ENCODE assay signal across 10 cellular contexts in genomic region chr2:73235315-73236028, GRCh38. TPM values are rescaled to one million over a fixed set of nuclear protein-coding genes. Genes with fewer than 3 reads are reported as not detected.
DNase-seq lines count a peak whose midpoint lies in the region; ATAC-seq, FAIRE-seq and TF ChIP-seq lines count a peak whose summit lies in the region.
"Had no signal": no experiment of that assay in that cellular context is flagged by ENCODE, and none has a peak within 500 bp of the region (broad histone marks: within the 10 kb centered on the region; RNA-seq: fewer than 3 reads in every experiment).

No MANE protein-coding gene starts in this region.

- dilution Hi-C loops in keratinocyte (cut with MboI; ENCODE audit: extremely low pct_ligation_motif_present, low sequenced_read_pairs) = no loop called here

- no peak for FAIRE-seq in keratinocyte (lab: Jason Lieb, UNC)
- FAIRE-seq: D721Med had no signal

- CTCF ChIA-PET in activated CD8-positive, alpha-beta memory T cell treated with anti-CD3 and anti-CD28 coated beads, Interleukin-2, amount 10 ng/mL, durations not matched to agents 7 days and 5 days (lab: Charles Lee) = interaction anchor here (0.9 to 7.2 kb wide), 5 partner anchors 10 to 58 kb away, joined by 3 to 56 read pairs (median 6); partner anchors contain the start of genes EGR4 and SMYD5

- no peak for TF ChIP-seq CTCF in keratinocyte (optimal IDR thresholded peaks at IDR 0.05 in 1 of 3, IDR thresholded peaks at IDR 0.05 in 1 of 3, conservative IDR thresholded peaks at IDR 0.05 in 1 of 3; ENCODE audit: extremely low read depth in 1 of 3, insufficient read depth in 2 of 3, low read length in 3 of 3)
- TF ChIP-seq CTCF in thoracic aorta (IDR thresholded peaks at IDR 0.05) = no peak

- H3K9me3 Mint-ChIP-seq in activated CD8-positive, alpha-beta memory T cell treated with anti-CD3 and anti-CD28 coated beads, Interleukin-2, amount 10 ng/mL, durations not matched to agents 7 days and 5 days (ENCODE audit: low read depth) = no peaks in the 10 kb centered on the region
- H3K9me3 Mint-ChIP-seq in activated naive CD4-positive, alpha-beta T cell treated with anti-CD3 and anti-CD28 coated beads, Interleukin-2, amount 50 U/mL, for 72 hours = no peaks in the 10 kb centered on the region

- DNase-seq in activated CD8-positive, alpha-beta memory T cell treated with anti-CD3 and anti-CD28 coated beads, Interleukin-2, amount 10 ng/mL, durations not matched to agents 7 days and 5 days = no peak
- DNase-seq in activated CD8-positive, alpha-beta memory T cell treated with anti-CD3 and anti-CD28 coated beads for 24 hours = no peak
- DNase-seq in activated naive CD4-positive, alpha-beta T cell treated with anti-CD3 and anti-CD28 coated beads, Interleukin-2, amount 50 U/mL, for 72 hours (ENCODE audit: low spot score in 2 of 2) = no peak
- DNase-seq in keratinocyte (ENCODE audit: low read depth, low spot score) = no peak
- DNase-seq in thoracic aorta (ENCODE audit: low spot score) = no peak
- no peak for DNase-seq in stimulated activated CD4-positive, alpha-beta T cell treated with anti-CD3 and anti-CD28 coated beads, Interleukin-4, amount 100 ng/mL, for 4 hours
- DNase-seq: MV-4-11 had no signal

- peaks cover 29% of the 10 kb centered on the region for H4K20me1 ChIP-seq in keratinocyte (ENCODE audit: control insufficient read depth, extremely low read depth, insufficient read depth, low read length)

- H3K9me1 ChIP-seq in keratinocyte (ENCODE audit: control insufficient read depth, extremely low read depth, insufficient read depth, low read length) = peaks cover 5% of the 10 kb centered on the region

- H3K36me3 ChIP-seq in keratinocyte (ENCODE audit: control insufficient read depth in 2 of 2, extremely low read depth in 1 of 2, insufficient read depth in 2 of 2, low read length in 2 of 2) (peaks cover 16 to 19% of the 10 kb centered on the region in 2 experiments), thoracic aorta (peaks cover 4% of the 10 kb centered on the region)

- peak overlapping the region; percentile 72 to 91 (median 79) for H3K4me3 ChIP-seq in keratinocyte (ENCODE audit: control insufficient read depth in 2 of 3, extremely low read depth in 1 of 3, insufficient read depth in 2 of 3, low read depth in 1 of 3, low read length in 3 of 3)
- H3K4me3 ChIP-seq in thoracic aorta = peak overlapping the region; percentile 97

- no peak for ATAC-seq in activated CD8-positive, alpha-beta memory T cell treated with anti-CD3 and anti-CD28 coated beads, Interleukin-2, amount 10 ng/mL, durations not matched to agents 7 days and 5 days
- no peak for ATAC-seq in activated naive CD4-positive, alpha-beta T cell treated with anti-CD3 and anti-CD28 coated beads, Interleukin-2, amount 50 U/mL, for 72 hours
- ATAC-seq in thoracic aorta (ENCODE audit: insufficient number of reproducible peaks, low FRiP score, low read depth) (no peak), HG03521 (IDR thresholded peaks at IDR 0.05; ENCODE audit: unreplicated experiment) (no peak), GM21529 (IDR thresholded peaks at IDR 0.05; ENCODE audit: unreplicated experiment) (no peak)

- H3K27me3 ChIP-seq in keratinocyte (ENCODE audit: control insufficient read depth, extremely low read depth, insufficient read depth, low read length) (no peaks in the 10 kb centered on the region), thoracic aorta (replicated peaks; ENCODE audit: insufficient read depth) (no peaks in the 10 kb centered on the region)

- H2AFZ ChIP-seq in keratinocyte (ENCODE audit: control insufficient read depth, low read length) = no peak overlapping the region

- peaks cover 13% of the 10 kb centered on the region for H3K36me3 Mint-ChIP-seq in activated CD8-positive, alpha-beta memory T cell treated with anti-CD3 and anti-CD28 coated beads, Interleukin-2, amount 10 ng/mL, durations not matched to agents 7 days and 5 days
- H3K36me3 Mint-ChIP-seq in activated naive CD4-positive, alpha-beta T cell treated with anti-CD3 and anti-CD28 coated beads, Interleukin-2, amount 50 U/mL, for 72 hours = peaks cover 30 to 33% of the 10 kb centered on the region in 2 donors

- H3K79me2 ChIP-seq in keratinocyte (ENCODE audit: control insufficient read depth, insufficient read depth, low read length) = peaks cover 63% of the 10 kb centered on the region

- peaks cover 33% of the 10 kb centered on the region for H3K4me1 ChIP-seq in keratinocyte (ENCODE audit: control insufficient read depth, extremely low read depth, insufficient read depth, low read length)
- H3K4me1 ChIP-seq in thoracic aorta (ENCODE audit: control insufficient read depth in 1 of 2, low read depth in 2 of 2) = peaks cover 8 to 34% of the 10 kb centered on the region in 2 donors

- no peaks in the 10 kb centered on the region for H3K9me3 ChIP-seq in keratinocyte (ENCODE audit: control insufficient read depth, low read depth, low read length)
- no peaks in the 10 kb centered on the region for H3K9me3 ChIP-seq in thoracic aorta

- H3K4me2 ChIP-seq in keratinocyte (ENCODE audit: control insufficient read depth, extremely low read depth, insufficient read depth, low read depth, low read length) = peak overlapping the region; percentile 95

- H3K27ac Mint-ChIP-seq in activated CD8-positive, alpha-beta memory T cell treated with anti-CD3 and anti-CD28 coated beads, Interleukin-2, amount 10 ng/mL, durations not matched to agents 7 days and 5 days = peak overlapping the region; percentile 89
- H3K27ac Mint-ChIP-seq in activated naive CD4-positive, alpha-beta T cell treated with anti-CD3 and anti-CD28 coated beads, Interleukin-2, amount 50 U/mL, for 72 hours = peak overlapping the region; percentile 88 to 97

- H3K27ac ChIP-seq in keratinocyte (ENCODE audit: control insufficient read depth, insufficient read depth, low read length) = peak overlapping the region; percentile 90
- H3K27ac ChIP-seq in thoracic aorta = no peak overlapping the region

- no peaks in the 10 kb centered on the region for H3K27me3 Mint-ChIP-seq in activated CD8-positive, alpha-beta memory T cell treated with anti-CD3 and anti-CD28 coated beads, Interleukin-2, amount 10 ng/mL, durations not matched to agents 7 days and 5 days

- H3K4me3 Mint-ChIP-seq in activated CD8-positive, alpha-beta memory T cell treated with anti-CD3 and anti-CD28 coated beads, Interleukin-2, amount 10 ng/mL, durations not matched to agents 7 days and 5 days = peak overlapping the region; percentile 88

- peak overlapping the region; percentile 85 for H3K9ac ChIP-seq in keratinocyte (ENCODE audit: control insufficient read depth, extremely low read depth, insufficient read depth, low read length)

- peaks cover 49% of the 10 kb centered on the region for H3K4me1 Mint-ChIP-seq in activated CD8-positive, alpha-beta memory T cell treated with anti-CD3 and anti-CD28 coated beads, Interleukin-2, amount 10 ng/mL, durations not matched to agents 7 days and 5 days

RNA-seq across cellular contexts. Expression of gene CCT7, which starts 1.4 kb away (rescaled TPM):
- total RNA-seq in activated CD8-positive, alpha-beta memory T cell treated with anti-CD3 and anti-CD28 coated beads, Interleukin-2, amount 10 ng/mL, durations not matched to agents 7 days and 5 days = 100 to 1,000 TPM; 362 to 449 TPM
- 100 to 1,000 TPM; 417 to 503 TPM for total RNA-seq in activated naive CD4-positive, alpha-beta T cell treated with anti-CD3 and anti-CD28 coated beads, Interleukin-2, amount 50 U/mL, for 72 hours
- polyA plus RNA-seq in keratinocyte = 329 to 378 TPM (median 357 TPM) in 3 replicates
- polyA plus RNA-seq in keratinocyte (2011; ENCODE audit: low read depth) = 432 TPM
- polyA plus RNA-seq in keratinocyte (2011; cell fraction: cytosol; rRNA removed) = 284 and 359 TPM in 2 replicates
- polyA plus RNA-seq in keratinocyte (2011; cell fraction: nucleus; rRNA removed) = 233 and 249 TPM in 2 replicates
- 225 and 369 TPM in 2 replicates for polyA plus RNA-seq in keratinocyte (2012; ENCODE audit: low replicate concordance)
- polyA minus RNA-seq in keratinocyte = 337 to 463 TPM (median 392 TPM) in 3 replicates
- polyA minus RNA-seq in keratinocyte (2011; cell fraction: cytosol; rRNA and poly(A)+ RNA removed) = 226 TPM
- polyA minus RNA-seq in keratinocyte (2011; cell fraction: nucleus; rRNA and poly(A)+ RNA removed) = 94.9 and 135 TPM in 2 replicates
- total RNA-seq in thoracic aorta = 100 to 1,000 TPM; 121 to 144 TPM

RNA-seq across cellular contexts. Expression of gene PRADC1, which starts 2.4 kb away (rescaled TPM):
- total RNA-seq in activated CD8-positive, alpha-beta memory T cell treated with anti-CD3 and anti-CD28 coated beads, Interleukin-2, amount 10 ng/mL, durations not matched to agents 7 days and 5 days = 10 to 100 TPM; 13.7 to 14.7 TPM
- total RNA-seq in activated naive CD4-positive, alpha-beta T cell treated with anti-CD3 and anti-CD28 coated beads, Interleukin-2, amount 50 U/mL, for 72 hours = 10 to 100 TPM; 11.5 to 24.7 TPM
- polyA plus RNA-seq in keratinocyte = 7.5 to 13.1 TPM (median 8.2 TPM) in 3 replicates
- 7.2 TPM for polyA plus RNA-seq in keratinocyte (2011; ENCODE audit: low read depth)
- 6.4 and 11.3 TPM in 2 replicates for polyA plus RNA-seq in keratinocyte (2011; cell fraction: cytosol; rRNA removed)
- polyA plus RNA-seq in keratinocyte (2011; cell fraction: nucleus; rRNA removed) = 2.8 and 3.4 TPM in 2 replicates
- 8.5 and 9.6 TPM in 2 replicates for polyA plus RNA-seq in keratinocyte (2012; ENCODE audit: low replicate concordance)
- polyA minus RNA-seq in keratinocyte = 2.6 to 10.7 TPM (median 7.1 TPM) in 3 replicates
- polyA minus RNA-seq in keratinocyte (2011; cell fraction: cytosol; rRNA and poly(A)+ RNA removed) = 11.3 TPM
- 1.3 and 1.4 TPM in 2 replicates for polyA minus RNA-seq in keratinocyte (2011; cell fraction: nucleus; rRNA and poly(A)+ RNA removed)
- 10 to 100 TPM; 19.9 to 24.5 TPM for total RNA-seq in thoracic aorta

RNA-seq across cellular contexts. Expression of gene SMYD5, which starts 21.4 kb away (rescaled TPM):
- total RNA-seq in activated CD8-positive, alpha-beta memory T cell treated with anti-CD3 and anti-CD28 coated beads, Interleukin-2, amount 10 ng/mL, durations not matched to agents 7 days and 5 days = 10 to 100 TPM; 17.0 to 26.8 TPM
- total RNA-seq in activated naive CD4-positive, alpha-beta T cell treated with anti-CD3 and anti-CD28 coated beads, Interleukin-2, amount 50 U/mL, for 72 hours = 10 to 100 TPM; 36.0 to 41.1 TPM
- polyA plus RNA-seq in keratinocyte = 18.6 to 24.2 TPM (median 19.8 TPM) in 3 replicates
- 4.0 TPM for polyA plus RNA-seq in keratinocyte (2011; ENCODE audit: low read depth)
- 17.1 and 17.4 TPM in 2 replicates for polyA plus RNA-seq in keratinocyte (2011; cell fraction: cytosol; rRNA removed)
- polyA plus RNA-seq in keratinocyte (2011; cell fraction: nucleus; rRNA removed) = 34.6 and 40.0 TPM in 2 replicates
- 17.6 and 25.3 TPM in 2 replicates for polyA plus RNA-seq in keratinocyte (2012; ENCODE audit: low replicate concordance)
- 14.3 to 52.1 TPM (median 34.3 TPM) in 3 replicates for polyA minus RNA-seq in keratinocyte
- 13.4 TPM for polyA minus RNA-seq in keratinocyte (2011; cell fraction: cytosol; rRNA and poly(A)+ RNA removed)
- polyA minus RNA-seq in keratinocyte (2011; cell fraction: nucleus; rRNA and poly(A)+ RNA removed) = 11.4 and 16.9 TPM in 2 replicates
- 10 to 100 TPM; 12.6 to 16.2 TPM for total RNA-seq in thoracic aorta

RNA-seq across cellular contexts. Expression of gene NOTO, which starts 33.1 kb away (rescaled TPM):
- not detected for total RNA-seq in activated CD8-positive, alpha-beta memory T cell treated with anti-CD3 and anti-CD28 coated beads, Interleukin-2, amount 10 ng/mL, durations not matched to agents 7 days and 5 days
- total RNA-seq in activated naive CD4-positive, alpha-beta T cell treated with anti-CD3 and anti-CD28 coated beads, Interleukin-2, amount 50 U/mL, for 72 hours = not detected
- not detected in 3 replicates for polyA plus RNA-seq in keratinocyte
- not detected for polyA plus RNA-seq in keratinocyte (2011; ENCODE audit: low read depth)
- not detected in 2 replicates for polyA plus RNA-seq in keratinocyte (2011; cell fraction: cytosol; rRNA removed)
- not detected in 2 replicates for polyA plus RNA-seq in keratinocyte (2011; cell fraction: nucleus; rRNA removed)
- polyA plus RNA-seq in keratinocyte (2012; ENCODE audit: low replicate concordance) = not detected in 2 replicates
- not detected in 3 replicates for polyA minus RNA-seq in keratinocyte
- not detected for polyA minus RNA-seq in keratinocyte (2011; cell fraction: cytosol; rRNA and poly(A)+ RNA removed)
- not detected in 2 replicates for polyA minus RNA-seq in keratinocyte (2011; cell fraction: nucleus; rRNA and poly(A)+ RNA removed)
- not detected for total RNA-seq in thoracic aorta

RNA-seq across cellular contexts. Expression of gene FBXO41, which starts 48.8 kb away (rescaled TPM):
- 10 to 100 TPM; 28.2 to 31.5 TPM for total RNA-seq in activated CD8-positive, alpha-beta memory T cell treated with anti-CD3 and anti-CD28 coated beads, Interleukin-2, amount 10 ng/mL, durations not matched to agents 7 days and 5 days
- total RNA-seq in activated naive CD4-positive, alpha-beta T cell treated with anti-CD3 and anti-CD28 coated beads, Interleukin-2, amount 50 U/mL, for 72 hours = 10 to 100 TPM; 16.0 to 41.5 TPM
- 4.1 to 5.2 TPM (median 4.5 TPM) in 3 replicates for polyA plus RNA-seq in keratinocyte
- 0.27 TPM for polyA plus RNA-seq in keratinocyte (2011; ENCODE audit: low read depth)
- polyA plus RNA-seq in keratinocyte (2011; cell fraction: cytosol; rRNA removed) = 3.4 and 4.3 TPM in 2 replicates
- 14.0 and 19.2 TPM in 2 replicates for polyA plus RNA-seq in keratinocyte (2011; cell fraction: nucleus; rRNA removed)
- 1.9 and 5.2 TPM in 2 replicates for polyA plus RNA-seq in keratinocyte (2012; ENCODE audit: low replicate concordance)
- 6.4 to 7.6 TPM (median 7.3 TPM) in 3 replicates for polyA minus RNA-seq in keratinocyte
- 10.6 TPM for polyA minus RNA-seq in keratinocyte (2011; cell fraction: cytosol; rRNA and poly(A)+ RNA removed)
- polyA minus RNA-seq in keratinocyte (2011; cell fraction: nucleus; rRNA and poly(A)+ RNA removed) = 7.9 and 12.0 TPM in 2 replicates
- 1 to 10 TPM; 3.5 to 6.1 TPM for total RNA-seq in thoracic aorta
